In the genomic region with DNA sequence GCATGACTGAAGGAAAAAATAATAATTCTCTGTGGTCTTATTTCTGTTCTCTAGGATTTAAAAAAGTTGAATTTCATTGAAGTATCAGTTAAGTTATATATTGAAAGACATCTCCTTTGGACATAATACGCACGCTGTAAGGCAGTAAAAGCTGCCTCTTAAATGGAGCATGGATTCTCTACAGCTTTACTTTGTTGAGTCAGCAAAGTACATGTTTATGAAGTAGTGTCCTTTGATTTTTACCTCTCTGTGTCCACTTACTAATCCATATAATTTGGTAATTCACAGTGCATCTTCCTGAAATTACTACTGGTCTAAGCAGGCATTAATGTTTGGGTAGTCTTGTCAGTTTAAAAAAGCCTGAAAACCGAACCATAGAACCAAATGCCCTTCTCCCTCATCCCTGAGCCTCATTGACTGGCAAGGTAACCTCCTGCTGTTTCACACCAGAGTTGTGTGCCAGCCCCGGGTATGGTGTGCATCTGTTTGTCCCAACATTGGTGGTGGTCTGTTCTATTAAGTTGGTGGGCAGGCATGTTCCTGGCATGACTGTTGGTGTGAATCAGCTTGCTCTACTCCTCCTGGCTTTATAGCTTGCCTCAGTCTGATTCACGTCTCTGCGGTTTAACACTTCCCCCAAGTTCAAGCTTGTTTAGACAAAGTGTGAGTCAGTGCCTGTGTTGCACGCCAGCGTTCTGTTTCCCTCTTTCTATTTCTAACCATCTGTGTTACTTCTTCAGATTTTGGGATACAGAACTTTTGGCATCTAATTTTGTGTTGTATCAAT, we compare ENCODE assay signal across 8 cellular contexts.
DNase-seq lines count a peak whose midpoint lies in the region; ATAC-seq and TF ChIP-seq lines count a peak whose summit lies in the region.

No MANE protein-coding gene starts in this region.

- no peak for TF ChIP-seq POLR2A in testis (IDR thresholded peaks at IDR 0.05)

- H3K4me1 ChIP-seq in parathyroid adenoma, result peaks cover 6% of the 10 kb centered on the region
- peaks cover 8% of the 10 kb centered on the region for H3K4me1 ChIP-seq in testis

- H3K27me3 Mint-ChIP-seq in activated T-cell treated with anti-CD3 and anti-CD28 coated beads, Interleukin-2, amount 50 U/mL, for 24 hours, result no peaks in the 10 kb centered on the region

- no peak overlapping the region for H3K27ac Mint-ChIP-seq in activated T-cell treated with anti-CD3 and anti-CD28 coated beads, Interleukin-2, amount 50 U/mL, for 24 hours

- peaks cover 7% of the 10 kb centered on the region for H3K36me3 Mint-ChIP-seq in activated T-cell treated with anti-CD3 and anti-CD28 coated beads, Interleukin-2, amount 50 U/mL, for 24 hours (ENCODE audit: low read depth)

- peaks cover 17% of the 10 kb centered on the region for H3K79me2 ChIP-seq in parathyroid adenoma

- H2AFZ ChIP-seq in parathyroid adenoma, result no peak overlapping the region

- H3K4me1 Mint-ChIP-seq in activated T-cell treated with anti-CD3 and anti-CD28 coated beads, Interleukin-2, amount 50 U/mL, for 24 hours (ENCODE audit: low read depth), result peaks cover 56% of the 10 kb centered on the region

- 72 to 75% methylated on average over 8 of the region's 8 CpGs for WGBS in testis, 2 donors

- no peak overlapping the region for H3K9ac ChIP-seq in parathyroid adenoma

- DNase-seq in NCI-H460 (ENCODE audit: extremely low read depth, low read depth), result peak; percentile 76
- peak; percentile 69 for DNase-seq in activated T-cell treated with anti-CD3 and anti-CD28 coated beads, Interleukin-2, amount 50 U/mL, for 24 hours
- DNase-seq in fibroblast of mammary gland (ENCODE audit: low read depth), result peak; percentile 100
- DNase-seq in testis, result peak; percentile 51
- DNase-seq in NCI-H187 treated with DMSO at 0.1 percent for 48 hours (lab: John Stamatoyannopoulos, UW), result no peak
- no peak for DNase-seq in RPMI8226

- TF ChIP-seq CTCF in fibroblast of mammary gland (conservative IDR thresholded peaks at IDR 0.05; ENCODE audit: control insufficient read depth, insufficient read depth, low read depth, low read length), result no peak
- no peak for TF ChIP-seq CTCF in parathyroid adenoma (IDR thresholded peaks at IDR 0.05)
- no peak for TF ChIP-seq CTCF in testis (IDR thresholded peaks at IDR 0.05)

- intact Hi-C loops in testis (cut with DNase I; ENCODE audit: low total_unique reads), result no loop called here

- H3K9me3 ChIP-seq in parathyroid adenoma (ENCODE audit: control insufficient read depth, low read length) (no peaks in the 10 kb centered on the region), testis (no peaks in the 10 kb centered on the region)

- H3K9me3 Mint-ChIP-seq in activated T-cell treated with anti-CD3 and anti-CD28 coated beads, Interleukin-2, amount 50 U/mL, for 24 hours, result peaks cover 13% of the 10 kb centered on the region

- H3K36me3 ChIP-seq in parathyroid adenoma (ENCODE audit: control insufficient read depth, insufficient read depth, low read length) (no peaks in the 10 kb centered on the region), testis (ENCODE audit: low read depth, missing control alignments) (no peaks in the 10 kb centered on the region)

- H3K4me3 ChIP-seq in fibroblast of mammary gland (ENCODE audit: control insufficient read depth, low read depth, low read length), result no peak overlapping the region
- no peak overlapping the region for H3K4me3 ChIP-seq in parathyroid adenoma (ENCODE audit: low read depth, low read length)
- H3K4me3 ChIP-seq in testis, result no peak overlapping the region

- no peak overlapping the region for H3K27ac ChIP-seq in parathyroid adenoma
- H3K27ac ChIP-seq in testis, result no peak overlapping the region

- H3K27me3 ChIP-seq in parathyroid adenoma (ENCODE audit: control insufficient read depth, insufficient read depth, low read length), result no peaks in the 10 kb centered on the region
- H3K27me3 ChIP-seq in testis, result no peaks in the 10 kb centered on the region

- ATAC-seq in GM21381 (IDR thresholded peaks at IDR 0.05; ENCODE audit: unreplicated experiment), result peak; percentile 83

- H3K4me3 Mint-ChIP-seq in activated T-cell treated with anti-CD3 and anti-CD28 coated beads, Interleukin-2, amount 50 U/mL, for 24 hours, result peak overlapping the region; percentile 64

- H3K4me2 ChIP-seq in parathyroid adenoma (ENCODE audit: low read length), result peak overlapping the region; percentile 12

Comparison
In these comparisons a context has a peak if more than half of its experiments do, and no peak if none do; other contexts are left out.
1. DNase-seq: peak in NCI-H460 (single experiment), activated T-cell treated with anti-CD3 and anti-CD28 coated beads, Interleukin-2, amount 50 U/mL, for 24 hours (single experiment), fibroblast of mammary gland (single experiment) and testis (single experiment); none in NCI-H187 treated with DMSO at 0.1 percent for 48 hours (single experiment) and RPMI8226 (single experiment).